In genomic region chr20:56393133-56393472, GRCh38 we compare ENCODE assay signal across 8 cellular contexts.
DNase-seq lines count a peak whose midpoint lies in the region; ATAC-seq and TF ChIP-seq lines count a peak whose summit lies in the region.

No MANE protein-coding gene starts in this region.

- peaks cover 47% of the 10 kb centered on the region for H4K20me1 ChIP-seq in Loucy (ENCODE audit: insufficient read depth, low read length, poor library complexity, severe bottlenecking)

- no peaks in the 10 kb centered on the region for H3K27me3 Mint-ChIP-seq in stimulated activated memory B cell treated with anti-CD40 and anti-IgM and Interleukin-4, amounts not matched to agents 10 μg/mL and 1 μg/mL and 100 μg/mL, for 72 hours

- no peak overlapping the region for H3K27ac ChIP-seq in duodenal mucosa (ENCODE audit: low read depth, low read length)

- H3K27ac Mint-ChIP-seq in stimulated activated memory B cell treated with anti-CD40 and anti-IgM and Interleukin-4, amounts not matched to agents 10 μg/mL and 1 μg/mL and 100 μg/mL, for 72 hours, result no peak overlapping the region

- H3K4me3 ChIP-seq in Loucy (ENCODE audit: low read length, poor library complexity, severe bottlenecking) (peak overlapping the region; percentile 98), duodenal mucosa (ENCODE audit: low read depth in 1 of 2, low read length in 2 of 2) (peak overlapping the region; percentile 95 to 97), neuron (ENCODE audit: low read length) (peak overlapping the region; percentile 80)

- peak overlapping the region; percentile 96 for H3K4me2 ChIP-seq in Loucy (ENCODE audit: low read depth, low read length, poor library complexity, severe bottlenecking)

- H3K9ac ChIP-seq in Loucy (ENCODE audit: low read depth, low read length, poor library complexity, severe bottlenecking), result peak overlapping the region; percentile 99
- peak overlapping the region in 1 of 2 donors; percentile 94 for H3K9ac ChIP-seq in duodenal mucosa (ENCODE audit: low read depth in 1 of 2, low read length in 2 of 2)

- in situ Hi-C loops in ACHN (cut with HindIII; ENCODE audit: low pct_ligation_motif_present, low pct_unique_long_range_greater_than_20kb, low sequenced_read_pairs), result no loop called here

- H3F3A ChIP-seq in Loucy (ENCODE audit: low read depth), result no peaks in the 10 kb centered on the region

- DNase-seq in EH (ENCODE audit: low read depth) (peak; percentile 20), ACHN (no peak)

- H3K36me3 ChIP-seq in Loucy (ENCODE audit: insufficient read depth, low read length) (peaks cover 35% of the 10 kb centered on the region; the same call in 1 of the 2 replicates), duodenal mucosa (ENCODE audit: control insufficient read depth in 1 of 2, insufficient read depth in 2 of 2, low read length in 2 of 2) (peaks cover 21 to 38% of the 10 kb centered on the region in 2 donors), neuron (ENCODE audit: insufficient read depth, low read length) (peaks cover 50% of the 10 kb centered on the region)

- H3K4me1 Mint-ChIP-seq in stimulated activated memory B cell treated with anti-CD40 and anti-IgM and Interleukin-4, amounts not matched to agents 10 μg/mL and 1 μg/mL and 100 μg/mL, for 72 hours, result peaks cover 7% of the 10 kb centered on the region

- H3K9me3 ChIP-seq in Loucy (ENCODE audit: insufficient read depth, low read depth, low read length) (no peaks in the 10 kb centered on the region), duodenal mucosa (ENCODE audit: control insufficient read depth in 1 of 2, low read length in 2 of 2) (no peaks in the 10 kb centered on the region), neuron (ENCODE audit: low read length) (no peaks in the 10 kb centered on the region)

- peaks cover 86% of the 10 kb centered on the region for H3K79me2 ChIP-seq in Loucy (ENCODE audit: insufficient read depth, low read length)

- no peak for ATAC-seq in stimulated activated memory B cell treated with anti-CD40 and anti-IgM and Interleukin-4, amounts not matched to agents 10 μg/mL and 1 μg/mL and 100 μg/mL, for 72 hours
- ATAC-seq in GM21381 (IDR thresholded peaks at IDR 0.05; ENCODE audit: unreplicated experiment) (no peak), GM19023 (IDR thresholded peaks at IDR 0.05; ENCODE audit: unreplicated experiment) (no peak)

- TF ChIP-seq CTCF in Loucy (conservative IDR thresholded peaks at IDR 0.05; ENCODE audit: low read length), result no peak

- H3K4me1 ChIP-seq in Loucy (ENCODE audit: insufficient read depth, low read length, poor library complexity, severe bottlenecking) (peaks cover 49% of the 10 kb centered on the region), duodenal mucosa (ENCODE audit: control insufficient read depth in 1 of 2, insufficient read depth in 2 of 2, low read length in 2 of 2) (peaks cover 20 to 22% of the 10 kb centered on the region in 2 donors), neuron (ENCODE audit: insufficient read depth, low read length) (peaks cover 19% of the 10 kb centered on the region)

- H3K36me3 Mint-ChIP-seq in stimulated activated memory B cell treated with anti-CD40 and anti-IgM and Interleukin-4, amounts not matched to agents 10 μg/mL and 1 μg/mL and 100 μg/mL, for 72 hours, result peaks cover 43% of the 10 kb centered on the region

- H3K9me3 Mint-ChIP-seq in stimulated activated memory B cell treated with anti-CD40 and anti-IgM and Interleukin-4, amounts not matched to agents 10 μg/mL and 1 μg/mL and 100 μg/mL, for 72 hours, result no peaks in the 10 kb centered on the region

- no peaks in the 10 kb centered on the region for H3K9me2 ChIP-seq in Loucy (replicated peaks; ENCODE audit: low read depth, low read length)

- no peak overlapping the region; the same call in 1 of the 2 replicates for H2AFZ ChIP-seq in Loucy (ENCODE audit: low read length)
- H2AFZ ChIP-seq in neuron (ENCODE audit: low read depth, low read length), result no peak overlapping the region

- H3K27me3 ChIP-seq in Loucy (ENCODE audit: insufficient read depth, low read length, poor library complexity, severe bottlenecking), result peaks cover 4% of the 10 kb centered on the region
- no peaks in the 10 kb centered on the region for H3K27me3 ChIP-seq in duodenal mucosa (ENCODE audit: control insufficient read depth in 1 of 2, insufficient read depth in 2 of 2, low read length in 2 of 2)
- no peaks in the 10 kb centered on the region for H3K27me3 ChIP-seq in neuron (ENCODE audit: insufficient read depth, low read length)

- no peak overlapping the region for H3K4me3 Mint-ChIP-seq in stimulated activated memory B cell treated with anti-CD40 and anti-IgM and Interleukin-4, amounts not matched to agents 10 μg/mL and 1 μg/mL and 100 μg/mL, for 72 hours
